12 cellular contexts compared by ENCODE assay signal in the genomic region with DNA sequence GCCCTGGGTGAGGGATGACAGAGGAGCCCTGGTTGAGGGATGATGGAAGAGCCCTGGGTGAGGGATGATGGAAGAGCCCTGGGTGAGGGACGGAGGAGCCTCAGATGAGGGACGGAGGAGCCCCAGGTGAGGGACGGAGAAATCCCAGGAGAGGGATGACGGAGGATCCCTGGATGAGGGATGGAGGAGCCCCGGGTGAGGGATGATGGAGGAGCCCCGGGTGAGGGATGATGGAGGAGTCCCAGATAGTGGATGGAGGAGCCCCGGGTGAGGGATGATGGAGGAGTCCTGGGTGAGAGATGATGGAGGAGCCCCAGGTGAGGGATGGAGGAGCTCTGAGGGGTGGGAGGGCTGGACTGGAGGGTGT.
"Had no signal": no experiment of that assay in that cellular context is flagged by ENCODE, and none has a peak within 500 bp of the region (broad histone marks: within the 10 kb centered on the region; RNA-seq: fewer than 3 reads in every experiment).

No MANE protein-coding gene starts in this region.

- H3K27ac ChIP-seq: testis, upper lobe of left lung had no signal

- H3K27me3 ChIP-seq: gastrocnemius medialis, testis, upper lobe of left lung had no signal

- ATAC-seq: activated CD4-positive, CD25-positive, alpha-beta regulatory T cell treated with anti-CD3 and anti-CD28 coated beads, Interleukin-2, amount 50 U/mL, for 24 hours; gastrocnemius medialis had no signal

- H3K4me3 Mint-ChIP-seq: activated CD4-positive, alpha-beta T cell treated with anti-CD3 and anti-CD28 coated beads, Interleukin-2, amount 10 ng/mL, durations not matched to agents 7 days and 5 days; activated naive CD8-positive, alpha-beta T cell treated with anti-CD3 and anti-CD28 coated beads for 36 hours; T-helper 1 cell treated with Interleukin-12 subunit alpha and Interleukin-12 subunit beta and Interleukin-4 antibody, amounts not matched to agents 30 μg/mL and 1 μg/mL, for 36 hours had no signal

- H3K36me3 ChIP-seq: gastrocnemius medialis, upper lobe of left lung had no signal

- H3K4me3 ChIP-seq: gastrocnemius medialis, testis, upper lobe of left lung had no signal

- H3K27ac Mint-ChIP-seq: activated CD4-positive, alpha-beta T cell treated with anti-CD3 and anti-CD28 coated beads, Interleukin-2, amount 10 ng/mL, durations not matched to agents 7 days and 5 days; activated naive CD8-positive, alpha-beta T cell treated with anti-CD3 and anti-CD28 coated beads for 36 hours; T-helper 1 cell treated with Interleukin-12 subunit alpha and Interleukin-12 subunit beta and Interleukin-4 antibody, amounts not matched to agents 30 μg/mL and 1 μg/mL, for 36 hours had no signal

- H3K9me3 ChIP-seq: gastrocnemius medialis, testis, upper lobe of left lung had no signal

- DNase-seq: activated CD4-positive, alpha-beta T cell treated with anti-CD3 and anti-CD28 coated beads, Interleukin-2, amount 10 ng/mL, durations not matched to agents 7 days and 5 days; activated naive CD4-positive, alpha-beta T cell; activated naive CD8-positive, alpha-beta T cell treated with anti-CD3 and anti-CD28 coated beads for 36 hours; amniotic stem cell; caudate nucleus; gastrocnemius medialis; left ventricle myocardium superior; testis; upper lobe of left lung had no signal

- H3K27me3 Mint-ChIP-seq: activated CD4-positive, alpha-beta T cell treated with anti-CD3 and anti-CD28 coated beads, Interleukin-2, amount 10 ng/mL, durations not matched to agents 7 days and 5 days; activated naive CD8-positive, alpha-beta T cell treated with anti-CD3 and anti-CD28 coated beads for 36 hours; progenitor cell of endocrine pancreas had no signal
